Comparison of ENCODE assay signal across 15 cellular contexts in the genomic region with DNA sequence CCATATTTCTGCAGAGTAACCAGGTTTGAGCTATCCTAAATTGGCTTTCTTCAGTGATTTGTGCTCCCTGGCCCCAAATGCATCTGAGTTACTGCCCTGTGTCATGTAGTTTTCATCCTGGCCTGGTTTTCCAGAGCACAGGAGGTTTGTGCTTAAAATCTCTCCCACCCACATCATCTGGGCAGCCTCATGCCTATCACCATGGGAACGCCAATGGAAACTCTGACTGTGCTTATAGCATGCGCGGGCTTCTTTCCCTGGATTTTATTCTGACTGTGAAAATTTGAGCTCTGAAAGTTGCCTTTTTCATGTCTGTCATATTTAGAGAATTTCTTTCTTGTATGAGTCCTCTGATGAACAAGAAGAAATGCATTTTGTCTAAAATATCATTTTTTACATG. TPM values are rescaled to one million over a fixed set of nuclear protein-coding genes. Genes with fewer than 3 reads are reported as not detected.
DNase-seq lines count a peak whose midpoint lies in the region; ATAC-seq lines count a peak whose summit lies in the region.
"Had no signal": no experiment of that assay in that cellular context is flagged by ENCODE, and none has a peak within 500 bp of the region (broad histone marks: within the 10 kb centered on the region; RNA-seq: fewer than 3 reads in every experiment).

No MANE protein-coding gene starts in this region.

- ATAC-seq in GM19395 (IDR thresholded peaks at IDR 0.05; ENCODE audit: unreplicated experiment): no peak
- ATAC-seq: left ventricle myocardium superior had no signal

- H3K56ac ChIP-seq in mesendoderm (ENCODE audit: low read length): no peak overlapping the region

- no peak overlapping the region for H2BK15ac ChIP-seq in mesendoderm (replicated peaks; ENCODE audit: low read depth)

- no peak overlapping the region for H2BK120ac ChIP-seq in mesendoderm (ENCODE audit: low read depth, low read length)

- H3K4ac ChIP-seq in mesendoderm (ENCODE audit: low read depth, low read length): no peak overlapping the region

- no peaks in the 10 kb centered on the region for H3K9me3 ChIP-seq in stomach smooth muscle (ENCODE audit: control insufficient read depth in 2 of 2, low read length in 2 of 2)
- H3K9me3 ChIP-seq: tibial nerve had no signal

- no CpG with 5 or more reads among the region's 3 CpGs for WGBS in mesendoderm (ENCODE audit: extremely low coverage, insufficient coverage, low lambda C conversion rate)

- no peak overlapping the region for H4K8ac ChIP-seq in mesendoderm (ENCODE audit: low read depth, low read length)

- H3K4me3 ChIP-seq in mesendoderm (ENCODE audit: low read length) (no peak overlapping the region), stomach smooth muscle (ENCODE audit: low read length in 2 of 2) (no peak overlapping the region)
- H3K4me3 ChIP-seq: tibial nerve had no signal

- DNase-seq in NCI-H2227 treated with DMSO at 0.1 percent for 48 hours (lab: John Stamatoyannopoulos, UW) (peak; percentile 17), dermis blood vessel endothelial cell (peak; percentile 25), mesendoderm (peak; percentile 42), ecto neural progenitor cell (ENCODE audit: low spot score) (no peak), D341Med (ENCODE audit: low spot score) (no peak)
- DNase-seq in stimulated activated CD4-positive, alpha-beta T cell treated with anti-CD3 and anti-CD28 coated beads, Interleukin-12 subunit alpha, Interleukin-12 subunit beta, amount 100 ng/mL, for 4 hours: no peak
- DNase-seq: activated CD4-positive, alpha-beta T cell treated with anti-CD3 and anti-CD28 coated beads for 4 hours; effector memory CD4-positive, alpha-beta T cell; left ventricle myocardium superior; NCI-H1930; nephron progenitor cell had no signal

- H3K4me1 ChIP-seq in mesendoderm (ENCODE audit: control insufficient read depth, low read depth, low read length) (no peaks in the 10 kb centered on the region), stomach smooth muscle (ENCODE audit: control insufficient read depth, insufficient read depth, low read length) (peaks cover 45% of the 10 kb centered on the region)

- H3K79me2 ChIP-seq in mesendoderm (ENCODE audit: control insufficient read depth, insufficient read depth, low read length): no peaks in the 10 kb centered on the region

- no peak overlapping the region for H2AK5ac ChIP-seq in mesendoderm (ENCODE audit: low read length)

- no peaks in the 10 kb centered on the region for H3K79me1 ChIP-seq in mesendoderm (ENCODE audit: low read length)

- H3K27me3 ChIP-seq in mesendoderm (ENCODE audit: insufficient read depth, low read length, poor library complexity): no peaks in the 10 kb centered on the region
- no peaks in the 10 kb centered on the region for H3K27me3 ChIP-seq in stomach smooth muscle (ENCODE audit: control insufficient read depth in 1 of 2, insufficient read depth in 2 of 2, low read length in 2 of 2)
- H3K27me3 ChIP-seq: tibial nerve had no signal

- no peak overlapping the region for H2BK5ac ChIP-seq in mesendoderm (ENCODE audit: low read length)

- H3K18ac ChIP-seq in mesendoderm (ENCODE audit: low read length): no peak overlapping the region

- H3K9ac ChIP-seq in mesendoderm (ENCODE audit: low read length): no peak overlapping the region
- no peak overlapping the region for H3K9ac ChIP-seq in stomach smooth muscle (ENCODE audit: low read length in 2 of 2)

- H3K36me3 ChIP-seq in mesendoderm (ENCODE audit: control insufficient read depth, insufficient read depth, low read length) (no peaks in the 10 kb centered on the region), stomach smooth muscle (ENCODE audit: control insufficient read depth in 2 of 2, insufficient read depth in 2 of 2, low read length in 2 of 2) (peaks cover 0 to 20% of the 10 kb centered on the region in 2 donors)
- H3K36me3 ChIP-seq: tibial nerve had no signal

- no peak overlapping the region for H3K27ac ChIP-seq in mesendoderm (ENCODE audit: low read depth, low read length)
- peak overlapping the region; percentile 37 for H3K27ac ChIP-seq in stomach smooth muscle (ENCODE audit: low read length)

- H4K5ac ChIP-seq in mesendoderm (ENCODE audit: low read length): no peak overlapping the region

- H3K4me2 ChIP-seq in mesendoderm (ENCODE audit: low read length): no peak overlapping the region

- no peak overlapping the region for H3K23ac ChIP-seq in mesendoderm (ENCODE audit: low read length)

RNA-seq across cellular contexts. Expression of gene IRAG1, which starts 55.3 kb away (rescaled TPM):
- total RNA-seq in dermis blood vessel endothelial cell: 0.51 and 0.79 TPM in 2 replicates
- 0.79 TPM for polyA plus RNA-seq in mesendoderm (2013, experiment 1 of 2)
- polyA plus RNA-seq in mesendoderm (2013, experiment 2 of 2): 0.80 TPM
- total RNA-seq: T-helper 2 cell treated with Interferon-gamma antibody and Interleukin-4, amounts not matched to agents 100 ng/mL and 5 ng/mL, for 36 hours had no signal

Comparison
In these comparisons a context has a peak if more than half of its experiments do, and no peak if none do; other contexts are left out.
1. DNase-seq: peak in NCI-H2227 treated with DMSO at 0.1 percent for 48 hours (single experiment), dermis blood vessel endothelial cell (single experiment) and mesendoderm (single experiment); none in stimulated activated CD4-positive, alpha-beta T cell treated with anti-CD3 and anti-CD28 coated beads, Interleukin-12 subunit alpha, Interleukin-12 subunit beta, amount 100 ng/mL, for 4 hours (single experiment), ecto neural progenitor cell (single experiment) and D341Med (single experiment).